In the genomic region with DNA sequence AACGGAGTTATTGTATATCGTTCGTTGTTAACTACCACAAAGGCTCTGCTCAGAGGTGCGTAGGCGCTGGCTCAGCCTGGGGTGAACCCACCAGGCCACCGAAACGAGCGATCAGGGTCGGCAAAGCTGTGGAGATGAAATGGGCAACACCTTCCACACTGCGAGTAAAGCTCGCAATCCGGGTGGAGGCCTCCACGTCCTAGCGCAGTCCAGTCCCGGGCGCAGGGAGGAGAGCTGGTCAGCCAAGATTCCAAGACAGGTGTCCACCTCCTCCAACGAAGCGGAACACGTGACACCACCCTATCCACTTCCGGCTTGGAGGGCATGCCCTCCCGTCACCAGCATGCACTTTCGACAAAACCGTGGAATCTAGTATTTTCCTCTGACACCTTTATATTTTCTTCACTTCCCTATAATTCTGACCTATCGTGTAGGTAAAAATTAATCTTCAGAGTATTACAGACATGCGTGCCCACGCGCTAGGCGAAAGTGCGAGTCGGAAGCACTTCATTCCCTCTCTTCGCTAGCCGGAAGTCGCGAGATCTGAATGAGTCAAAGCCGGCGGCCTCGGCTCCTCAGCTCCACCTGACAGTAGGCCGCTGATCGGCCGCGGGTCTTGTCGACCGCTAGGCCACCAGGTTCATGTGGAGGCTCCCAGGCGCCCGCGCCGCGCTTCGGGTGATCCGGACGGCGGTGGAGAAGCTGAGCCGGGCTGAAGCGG, we compare ENCODE assay signal across 1 cellular context.
TF ChIP-seq lines count a peak whose summit lies in the region.

A gene with protein sequence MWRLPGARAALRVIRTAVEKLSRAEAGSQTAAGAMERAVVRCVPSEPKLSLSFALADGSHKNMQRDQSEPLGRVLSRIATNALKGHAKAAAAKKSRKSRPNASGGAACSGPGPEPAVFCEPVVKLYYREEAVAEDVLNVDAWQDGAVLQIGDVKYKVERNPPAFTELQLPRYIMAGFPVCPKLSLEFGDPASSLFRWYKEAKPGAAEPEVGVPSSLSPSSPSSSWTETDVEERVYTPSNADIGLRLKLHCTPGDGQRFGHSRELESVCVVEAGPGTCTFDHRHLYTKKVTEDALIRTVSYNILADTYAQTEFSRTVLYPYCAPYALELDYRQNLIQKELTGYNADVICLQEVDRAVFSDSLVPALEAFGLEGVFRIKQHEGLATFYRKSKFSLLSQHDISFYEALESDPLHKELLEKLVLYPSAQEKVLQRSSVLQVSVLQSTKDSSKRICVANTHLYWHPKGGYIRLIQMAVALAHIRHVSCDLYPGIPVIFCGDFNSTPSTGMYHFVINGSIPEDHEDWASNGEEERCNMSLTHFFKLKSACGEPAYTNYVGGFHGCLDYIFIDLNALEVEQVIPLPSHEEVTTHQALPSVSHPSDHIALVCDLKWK (plus strand): TSS at position 537 of the 721 bp plus-strand sequence. CDS start 106 bp downstream, at position 643.

TF ChIP-seq in H1, 55 proteins besides CTCF, POLR2A, EP300 and RAD21 (continued from another document):
- TF ChIP-seq ASH2L (IDR thresholded peaks at IDR 0.05; ENCODE audit: low read length) (peak; percentile 98), RXRA (IDR thresholded peaks at IDR 0.05; ENCODE audit: insufficient read depth, low read depth, low read length) (peak; percentile 92; the same call in 1 of the 2 replicates), TCF12 (IDR thresholded peaks at IDR 0.05; ENCODE audit: low read depth, low read length) (no peak)
- TF ChIP-seq, protein P1, sequence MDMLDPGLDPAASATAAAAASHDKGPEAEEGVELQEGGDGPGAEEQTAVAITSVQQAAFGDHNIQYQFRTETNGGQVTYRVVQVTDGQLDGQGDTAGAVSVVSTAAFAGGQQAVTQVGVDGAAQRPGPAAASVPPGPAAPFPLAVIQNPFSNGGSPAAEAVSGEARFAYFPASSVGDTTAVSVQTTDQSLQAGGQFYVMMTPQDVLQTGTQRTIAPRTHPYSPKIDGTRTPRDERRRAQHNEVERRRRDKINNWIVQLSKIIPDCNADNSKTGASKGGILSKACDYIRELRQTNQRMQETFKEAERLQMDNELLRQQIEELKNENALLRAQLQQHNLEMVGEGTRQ (IDR thresholded peaks at IDR 0.05; ENCODE audit: low read length) = peak; percentile 85
